Comparison of ENCODE assay signal across 8 cellular contexts in the genomic region with DNA sequence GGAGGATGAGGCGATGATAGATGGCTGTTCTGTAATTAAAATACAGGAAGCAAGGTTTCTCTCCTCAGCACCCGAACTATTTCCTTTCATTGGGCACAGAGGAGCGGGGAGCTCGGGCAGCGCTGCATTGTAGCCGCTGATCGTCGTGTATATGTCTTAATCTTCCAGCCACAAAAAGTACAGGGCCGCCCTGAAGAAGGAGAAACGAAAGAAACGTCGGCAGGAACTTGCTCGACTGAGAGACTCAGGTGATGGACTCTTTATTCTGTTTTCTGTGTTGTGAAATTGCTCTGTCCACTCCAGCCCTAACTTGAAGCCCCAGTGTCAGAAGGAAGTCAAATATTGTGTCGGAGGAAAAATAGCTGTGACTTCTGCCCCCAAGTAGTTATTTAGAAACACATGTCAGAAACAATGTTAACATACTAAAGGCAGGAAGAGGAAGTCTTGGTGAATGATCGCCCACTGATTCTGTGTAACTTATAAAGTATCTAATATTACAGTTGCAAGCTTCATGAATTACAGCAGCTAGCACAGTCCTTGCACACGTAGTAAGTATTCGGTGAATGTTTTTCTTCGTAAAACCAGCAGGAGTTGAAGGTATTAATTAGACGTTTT. TPM values are rescaled to one million over a fixed set of nuclear protein-coding genes. Genes with fewer than 3 reads are reported as not detected.
DNase-seq lines count a peak whose midpoint lies in the region; ATAC-seq and TF ChIP-seq lines count a peak whose summit lies in the region.

No MANE protein-coding gene starts in this region.

- H3K36me3 ChIP-seq in RWPE2 (ENCODE audit: low read depth) (no peaks in the 10 kb centered on the region), gastroesophageal sphincter (peaks cover 0 to 2% of the 10 kb centered on the region in 2 donors)

- 3 to 13% methylated on average over 7 to 13 of the region's 19 CpGs for WGBS in gastroesophageal sphincter (ENCODE audit: low coverage in 1 of 2), 2 donors

- H3K4me3 ChIP-seq in RWPE2 (ENCODE audit: severe bottlenecking) = peak overlapping the region; percentile 70
- peak overlapping the region; percentile 68 to 93 for H3K4me3 ChIP-seq in gastroesophageal sphincter

- peaks cover 0 to 11% (median 5%) of the 10 kb centered on the region in 3 donors for H3K36me3 Mint-ChIP-seq in immature natural killer cell
- peaks cover 11% of the 10 kb centered on the region for H3K36me3 Mint-ChIP-seq in T-helper 2 cell treated with Interferon-gamma antibody and Interleukin-4, amounts not matched to agents 5 μg/mL and 100 μg/mL, for 36 hours (ENCODE audit: low read depth)

- no peak for TF ChIP-seq CTCF in RWPE2 (IDR thresholded peaks at IDR 0.05; ENCODE audit: poor library complexity, severe bottlenecking)
- TF ChIP-seq CTCF in gastroesophageal sphincter (IDR thresholded peaks at IDR 0.05) = no peak

- peaks cover 26 to 43% of the 10 kb centered on the region in 2 donors for H3K4me1 Mint-ChIP-seq in immature natural killer cell
- peaks cover 11% of the 10 kb centered on the region for H3K4me1 Mint-ChIP-seq in T-helper 2 cell treated with Interferon-gamma antibody and Interleukin-4, amounts not matched to agents 5 μg/mL and 100 μg/mL, for 36 hours (ENCODE audit: low read depth)

- H3K4me3 Mint-ChIP-seq in immature natural killer cell = no peak overlapping the region
- no peak overlapping the region for H3K4me3 Mint-ChIP-seq in T-helper 2 cell treated with Interferon-gamma antibody and Interleukin-4, amounts not matched to agents 5 μg/mL and 100 μg/mL, for 36 hours

- DNase-seq in DMS 273 (lab: John Stamatoyannopoulos, UW; ENCODE audit: unreplicated experiment) (peak; percentile 41), DMS 273 treated with DMSO at 0.1 percent for 48 hours (lab: John Stamatoyannopoulos, UW) (no peak), RWPE2 (ENCODE audit: low spot score) (no peak), renal cortical epithelial cell (ENCODE audit: low read depth) (peak; percentile 13), immature natural killer cell (no peak)
- DNase-seq in T-helper 2 cell treated with Interferon-gamma antibody and Interleukin-4, amounts not matched to agents 5 μg/mL and 100 μg/mL, for 36 hours (ENCODE audit: low spot score) = no peak

- no peak overlapping the region for H3K27ac Mint-ChIP-seq in immature natural killer cell
- H3K27ac Mint-ChIP-seq in T-helper 2 cell treated with Interferon-gamma antibody and Interleukin-4, amounts not matched to agents 5 μg/mL and 100 μg/mL, for 36 hours = no peak overlapping the region

- H3K27me3 ChIP-seq in RWPE2 (ENCODE audit: insufficient read depth, poor library complexity, severe bottlenecking) (no peaks in the 10 kb centered on the region), gastroesophageal sphincter (no peaks in the 10 kb centered on the region)

- H3K9me3 ChIP-seq in RWPE2 (ENCODE audit: severe bottlenecking) = no peaks in the 10 kb centered on the region
- no peaks in the 10 kb centered on the region for H3K9me3 ChIP-seq in gastroesophageal sphincter

- no peak for TF ChIP-seq EP300 in gastroesophageal sphincter (IDR thresholded peaks at IDR 0.05)

- ATAC-seq in HG02970 (IDR thresholded peaks at IDR 0.05; ENCODE audit: low FRiP score, unreplicated experiment) = peak; percentile 13
- no peak; the same call in 2 of the 3 replicates for ATAC-seq in RWPE2 (ENCODE audit: low read depth)
- ATAC-seq in gastroesophageal sphincter = peak; percentile 28

- H3K27ac ChIP-seq in RWPE2 (ENCODE audit: poor library complexity, severe bottlenecking) (peak overlapping the region; percentile 54), gastroesophageal sphincter (peak overlapping the region; percentile 67 to 88 (median 85))

- no peaks in the 10 kb centered on the region for H3K9me3 Mint-ChIP-seq in immature natural killer cell
- no peaks in the 10 kb centered on the region for H3K9me3 Mint-ChIP-seq in T-helper 2 cell treated with Interferon-gamma antibody and Interleukin-4, amounts not matched to agents 5 μg/mL and 100 μg/mL, for 36 hours

- no peak for TF ChIP-seq POLR2A in gastroesophageal sphincter (IDR thresholded peaks at IDR 0.05)

- H3K4me1 ChIP-seq in RWPE2 (ENCODE audit: insufficient read depth, poor library complexity, severe bottlenecking) (no peaks in the 10 kb centered on the region), gastroesophageal sphincter (peaks cover 0 to 34% (median 5%) of the 10 kb centered on the region in 3 donors)

- no peaks in the 10 kb centered on the region for H3K27me3 Mint-ChIP-seq in immature natural killer cell (ENCODE audit: low read depth in 3 of 3)
- H3K27me3 Mint-ChIP-seq in T-helper 2 cell treated with Interferon-gamma antibody and Interleukin-4, amounts not matched to agents 5 μg/mL and 100 μg/mL, for 36 hours (ENCODE audit: low read depth) = no peaks in the 10 kb centered on the region

RNA-seq across cellular contexts. Expression of a gene that starts 0.6 kb away (rescaled TPM):
- total RNA-seq in gastroesophageal sphincter (10 to 100 TPM in 3 of 4 donors, 1 to 10 TPM in 1; 8.3 to 12.0 (median 11.0) TPM), renal cortical epithelial cell (2.6 and 7.5 TPM in 2 replicates)
- 10 to 100 TPM; 13.5 to 34.1 (median 15.7) TPM for polyA plus RNA-seq in immature natural killer cell

RNA-seq across cellular contexts. Expression of a gene that starts 52.8 kb away (rescaled TPM):
- 10 to 100 TPM in 2 of 4 donors, 1 to 10 TPM in 2; 8.2 to 11.4 (median 9.9) TPM for total RNA-seq in gastroesophageal sphincter
- total RNA-seq in renal cortical epithelial cell = 2.1 and 5.4 TPM in 2 replicates
- 10 to 100 TPM; 66.3 to 79.1 (median 73.4) TPM for polyA plus RNA-seq in immature natural killer cell

Comparison
In these comparisons a context has a peak if more than half of its experiments do, and no peak if none do; other contexts are left out.
1. DNase-seq: peak in DMS 273 (single experiment) and renal cortical epithelial cell (single experiment); none in DMS 273 treated with DMSO at 0.1 percent for 48 hours (single experiment), RWPE2 (single experiment), immature natural killer cell (0 of 3) and T-helper 2 cell treated with Interferon-gamma antibody and Interleukin-4, amounts not matched to agents 5 μg/mL and 100 μg/mL, for 36 hours (single experiment).